Comparison of ENCODE assay signal across 31 cellular contexts in the genomic region with DNA sequence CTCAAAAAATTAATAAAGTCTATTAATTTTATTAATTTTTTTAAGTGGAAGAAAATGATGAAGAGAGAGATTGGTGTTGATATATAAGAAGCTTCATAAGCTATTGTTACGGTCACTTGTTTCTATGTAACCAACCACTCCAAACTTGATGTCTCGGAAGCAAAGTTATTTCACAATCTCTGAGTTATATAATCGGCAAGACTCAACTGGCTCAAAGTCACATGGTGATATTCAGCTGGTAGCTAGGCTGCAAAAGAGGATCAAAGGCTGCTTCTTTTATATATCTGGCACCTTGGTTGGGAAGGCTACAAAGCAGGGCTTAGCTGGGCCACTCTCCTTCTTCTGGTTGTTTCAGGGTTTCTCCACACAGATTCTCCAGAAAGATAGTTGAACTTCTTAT.
"Had no signal": no experiment of that assay in that cellular context is flagged by ENCODE, and none has a peak within 500 bp of the region (broad histone marks: within the 10 kb centered on the region; RNA-seq: fewer than 3 reads in every experiment).

No MANE protein-coding gene starts in this region.

- H3K36me3 ChIP-seq: adrenal gland, Peyer's patch, SJSA1 had no signal

- H3K27ac ChIP-seq: adrenal gland, body of pancreas, Peyer's patch, SJSA1 had no signal

- H3K27me3 ChIP-seq: adrenal gland, body of pancreas, Peyer's patch, SJSA1 had no signal

- ATAC-seq: activated CD4-positive, alpha-beta T cell treated with anti-CD3 and anti-CD28 coated beads for 36 hours; activated CD4-positive, CD25-positive, alpha-beta regulatory T cell treated with anti-CD3 and anti-CD28 coated beads, Interleukin-2, amount 50 U/mL, for 24 hours; activated CD8-positive, alpha-beta T cell treated with anti-CD3 and anti-CD28 coated beads, Interleukin-2, amount 10 ng/mL, durations not matched to agents 7 days and 5 days; activated naive CD4-positive, alpha-beta T cell treated with anti-CD3 and anti-CD28 coated beads, Interleukin-2, amount 50 U/mL, for 72 hours; activated T-cell treated with anti-CD3 and anti-CD28 coated beads, Interleukin-2, amount 50 U/mL, for 4 hours; body of pancreas; PC-3; WTC11 had no signal

- H3K9me3 ChIP-seq: adrenal gland, body of pancreas, Peyer's patch, SJSA1, SK-N-SH had no signal

- H3K4me3 ChIP-seq: adrenal gland, body of pancreas, Peyer's patch, SJSA1 had no signal

- DNase-seq: activated CD4-positive, alpha-beta T cell treated with anti-CD3 and anti-CD28 coated beads for 36 hours; activated CD4-positive, alpha-beta T cell treated with anti-CD3 and anti-CD28 coated beads, Interleukin-2, amount 10 ng/mL, durations not matched to agents 7 days and 5 days; activated CD4-positive, alpha-beta T cell treated with anti-CD3 and anti-CD28 coated beads, Interleukin-2, amount 50 U/mL, for 48 hours; activated CD8-positive, alpha-beta T cell treated with anti-CD3 and anti-CD28 coated beads, Interleukin-2, amount 10 ng/mL, durations not matched to agents 7 days and 5 days; activated gamma-delta T cell treated with Interleukin-2 at 50 U/mL for 16 hours; activated naive CD4-positive, alpha-beta T cell treated with anti-CD3 and anti-CD28 coated beads for 36 hours; activated T-cell treated with anti-CD3 and anti-CD28 coated beads, Interleukin-2, amount 50 U/mL, for 4 hours; adrenal gland; body of pancreas; central memory CD4-positive, alpha-beta T cell; Karpas-422; KBM-7; MM.1S; NCI-H1048; NCI-H1105 treated with DMSO at 0.1 percent for 48 hours; NCI-H1436; NCI-H1694; NCI-H1930; NCI-H2081 treated with DMSO at 0.1 percent for 48 hours; NCI-H226; NCI-H446 treated with DMSO at 0.1 percent for 48 hours; NCI-H524 treated with DMSO at 0.1 percent for 48 hours; PC-3; Peyer's patch; RPMI8226; SHP77 treated with DMSO at 0.1 percent for 48 hours; SK-N-SH had no signal

- H3K4me1 ChIP-seq: adrenal gland, Peyer's patch, SJSA1 had no signal
